8 cellular contexts compared by ENCODE assay signal in genomic region chr12:64673490-64674169, GRCh38.
A peak's percentile ranks its signal among the peaks of the same experiment; 100 is the strongest.
DNase-seq lines count a peak whose midpoint lies in the region; ATAC-seq and TF ChIP-seq lines count a peak whose summit lies in the region.

No MANE protein-coding gene starts in this region.

- H3K9me3 Mint-ChIP-seq in IgD-negative memory B cell = no peaks in the 10 kb centered on the region
- H3K9me3 Mint-ChIP-seq in activated CD8-positive, alpha-beta T cell treated with anti-CD3 and anti-CD28 coated beads, Interleukin-2, amount 10 ng/mL, durations not matched to agents 7 days and 5 days (ENCODE audit: insufficient read depth) = no peaks in the 10 kb centered on the region

- no peaks in the 10 kb centered on the region for H3K36me3 ChIP-seq in mesendoderm (ENCODE audit: control insufficient read depth, insufficient read depth, low read length)

- H2BK5ac ChIP-seq in mesendoderm (ENCODE audit: low read length) = no peak overlapping the region

- H3K27me3 ChIP-seq in AG04450 (ENCODE audit: control insufficient read depth, insufficient read depth, low read length) (no peaks in the 10 kb centered on the region), mesendoderm (ENCODE audit: insufficient read depth, low read length, poor library complexity) (no peaks in the 10 kb centered on the region), foreskin keratinocyte (no peaks in the 10 kb centered on the region)

- H3K36me3 Mint-ChIP-seq in IgD-negative memory B cell = peaks cover 1% of the 10 kb centered on the region
- peaks cover 27% of the 10 kb centered on the region for H3K36me3 Mint-ChIP-seq in activated CD8-positive, alpha-beta T cell treated with anti-CD3 and anti-CD28 coated beads, Interleukin-2, amount 10 ng/mL, durations not matched to agents 7 days and 5 days (ENCODE audit: low read depth)

- CTCF ChIA-PET in AG04450 (lab: Charles Lee) = interaction anchor here (1.3 kb wide), 1 partner anchor 124 kb away, joined by 8 read pairs; no protein-coding TSS in a partner anchor
- CTCF ChIA-PET in activated CD8-positive, alpha-beta T cell treated with anti-CD3 and anti-CD28 coated beads, Interleukin-2, amount 10 ng/mL, durations not matched to agents 7 days and 5 days (lab: Charles Lee) = interaction anchor here (1.2 to 2.1 kb wide), 4 partner anchors 8 to 125 kb away, joined by 3 to 8 read pairs (median 6); no protein-coding TSS in a partner anchor

- no peak overlapping the region for H2AK5ac ChIP-seq in mesendoderm (ENCODE audit: low read length)

- H3K27ac ChIP-seq in AG04450 (ENCODE audit: low read depth, low read length) (peak overlapping the region; percentile 54), mesendoderm (ENCODE audit: low read depth, low read length) (no peak overlapping the region), foreskin keratinocyte (no peak overlapping the region)

- peaks cover 25% of the 10 kb centered on the region for H3K4me1 ChIP-seq in mesendoderm (ENCODE audit: control insufficient read depth, low read depth, low read length)
- H3K4me1 ChIP-seq in foreskin keratinocyte = peaks cover 37% of the 10 kb centered on the region

- no peak for TF ChIP-seq CTCF in AG04450 (IDR thresholded peaks at IDR 0.05; ENCODE audit: low read depth, low read length)
- TF ChIP-seq CTCF in foreskin keratinocyte (conservative IDR thresholded peaks at IDR 0.05) = no peak

- no peak overlapping the region for H3K9ac ChIP-seq in mesendoderm (ENCODE audit: low read length)

- H3K79me1 ChIP-seq in mesendoderm (ENCODE audit: low read length) = peaks cover 16% of the 10 kb centered on the region

- no peaks in the 10 kb centered on the region for H3K27me3 Mint-ChIP-seq in IgD-negative memory B cell
- H3K27me3 Mint-ChIP-seq in activated CD8-positive, alpha-beta T cell treated with anti-CD3 and anti-CD28 coated beads, Interleukin-2, amount 10 ng/mL, durations not matched to agents 7 days and 5 days (ENCODE audit: low read depth) = no peaks in the 10 kb centered on the region

- H3K27ac Mint-ChIP-seq in IgD-negative memory B cell = peak overlapping the region; percentile 59 to 99 (median 74)
- peak overlapping the region; percentile 86 for H3K27ac Mint-ChIP-seq in activated CD8-positive, alpha-beta T cell treated with anti-CD3 and anti-CD28 coated beads, Interleukin-2, amount 10 ng/mL, durations not matched to agents 7 days and 5 days

- H3K56ac ChIP-seq in mesendoderm (ENCODE audit: low read length) = no peak overlapping the region

- H3K4me1 Mint-ChIP-seq in IgD-negative memory B cell = peaks cover 62 to 77% (median 76%) of the 10 kb centered on the region in 3 donors
- peaks cover 89% of the 10 kb centered on the region for H3K4me1 Mint-ChIP-seq in activated CD8-positive, alpha-beta T cell treated with anti-CD3 and anti-CD28 coated beads, Interleukin-2, amount 10 ng/mL, durations not matched to agents 7 days and 5 days (ENCODE audit: low read depth)

- no peak overlapping the region for H3K4me2 ChIP-seq in mesendoderm (ENCODE audit: low read length)

- H3K4me3 ChIP-seq in AG04450 (ENCODE audit: low read depth, low read length) = no peak overlapping the region
- no peak overlapping the region for H3K4me3 ChIP-seq in mesendoderm (ENCODE audit: low read length)

- H3K18ac ChIP-seq in mesendoderm (ENCODE audit: low read length) = peak overlapping the region; percentile 78

- H3K4ac ChIP-seq in mesendoderm (ENCODE audit: low read depth, low read length) = no peak overlapping the region

- no peak overlapping the region for H4K8ac ChIP-seq in mesendoderm (ENCODE audit: low read depth, low read length)

- H3K9me3 ChIP-seq in AG04450 (ENCODE audit: control insufficient read depth, insufficient read depth, low read length) = no peaks in the 10 kb centered on the region

- no CpG with 5 or more reads among the region's 9 CpGs for WGBS in mesendoderm (ENCODE audit: extremely low coverage, insufficient coverage, low lambda C conversion rate)

- POLR2A ChIA-PET in AG04450 (lab: Yijun Ruan, JAX) = no interaction called here
- POLR2A ChIA-PET in activated CD8-positive, alpha-beta T cell treated with anti-CD3 and anti-CD28 coated beads, Interleukin-2, amount 10 ng/mL, durations not matched to agents 7 days and 5 days (lab: Charles Lee) = interaction anchor here (0.8 to 0.9 kb wide), 2 partner anchors 10 to 12 kb away, joined by 3 read pairs; no protein-coding TSS in a partner anchor

- peak overlapping the region; percentile 2 to 90 (median 57) for H3K4me3 Mint-ChIP-seq in IgD-negative memory B cell
- peak overlapping the region; percentile 54 for H3K4me3 Mint-ChIP-seq in activated CD8-positive, alpha-beta T cell treated with anti-CD3 and anti-CD28 coated beads, Interleukin-2, amount 10 ng/mL, durations not matched to agents 7 days and 5 days

- H2BK120ac ChIP-seq in mesendoderm (ENCODE audit: low read depth, low read length) = no peak overlapping the region

- H3K23ac ChIP-seq in mesendoderm (ENCODE audit: low read length) = no peak overlapping the region

- DNase-seq in AG04450 (ENCODE audit: low read depth, low spot score) = no peak
- DNase-seq in activated CD8-positive, alpha-beta T cell treated with anti-CD3 and anti-CD28 coated beads, Interleukin-2, amount 10 ng/mL, durations not matched to agents 7 days and 5 days = no peak
- DNase-seq in mesendoderm = peak; percentile 77
- DNase-seq in SW480 (ENCODE audit: low spot score) = no peak
- DNase-seq in putamen (ENCODE audit: low spot score) = no peak
- no peak for DNase-seq in foreskin keratinocyte

- no peak for ATAC-seq in activated CD8-positive, alpha-beta T cell treated with anti-CD3 and anti-CD28 coated beads, Interleukin-2, amount 10 ng/mL, durations not matched to agents 7 days and 5 days
- no peak for ATAC-seq in HG03457 (IDR thresholded peaks at IDR 0.05; ENCODE audit: unreplicated experiment)
- no peak for ATAC-seq in foreskin keratinocyte

- H4K5ac ChIP-seq in mesendoderm (ENCODE audit: low read length) = no peak overlapping the region

- no peak overlapping the region for H2BK15ac ChIP-seq in mesendoderm (replicated peaks; ENCODE audit: low read depth)

- H3K79me2 ChIP-seq in mesendoderm (ENCODE audit: control insufficient read depth, insufficient read depth, low read length) = peaks cover 18% of the 10 kb centered on the region
